ENCODE assay signal across 31 cellular contexts in genomic region chr19:40387151-40387550, GRCh38. TPM values are rescaled to one million over a fixed set of nuclear protein-coding genes. Genes with fewer than 3 reads are reported as not detected.
"Had no signal": no experiment of that assay in that cellular context is flagged by ENCODE, and none has a peak within 500 bp of the region (broad histone marks: within the 10 kb centered on the region; RNA-seq: fewer than 3 reads in every experiment).

No MANE protein-coding gene starts in this region.

- H3K9me3 Mint-ChIP-seq: mesothelial cell of epicardium; natural killer cell treated with Interleukin-12 subunit alpha and Interleukin-12 subunit beta and Interleukin-15 and Interleukin-18, amount 100 ng/mL, for 72 hours; neural crest cell; stimulated activated naive B cell treated with anti-CD40 and anti-IgM and Interleukin-4, amounts not matched to agents 10 μg/mL and 1 μg/mL and 100 μg/mL, for 72 hours had no signal

- H3K36me3 ChIP-seq: heart right ventricle, left lung, lower lobe of right lung, right atrium auricular region, right lobe of liver, stomach, thyroid gland, transverse colon, upper lobe of left lung, vagina had no signal

- FAIRE-seq: keratinocyte had no signal

- H3K9ac ChIP-seq: parathyroid adenoma had no signal

- H3K27ac Mint-ChIP-seq: mesothelial cell of epicardium; naive thymus-derived CD4-positive, alpha-beta T cell; natural killer cell treated with Interleukin-12 subunit alpha and Interleukin-12 subunit beta and Interleukin-15 and Interleukin-18, amount 100 ng/mL, for 72 hours; stimulated activated naive B cell treated with anti-CD40 and anti-IgM and Interleukin-4, amounts not matched to agents 10 μg/mL and 1 μg/mL and 100 μg/mL, for 72 hours had no signal

- H3K4me3 ChIP-seq: heart right ventricle, hepatocyte, left lung, lower lobe of right lung, right atrium auricular region, right lobe of liver, skin epidermis, stomach, testis, thyroid gland, transverse colon, upper lobe of left lung, vagina had no signal

- H3K79me2 ChIP-seq: hepatocyte, parathyroid adenoma had no signal

- H3K36me3 Mint-ChIP-seq: mesothelial cell of epicardium; naive thymus-derived CD4-positive, alpha-beta T cell; natural killer cell treated with Interleukin-12 subunit alpha and Interleukin-12 subunit beta and Interleukin-15 and Interleukin-18, amount 100 ng/mL, for 72 hours had no signal

- H3K4me2 ChIP-seq: hepatocyte had no signal

- DNase-seq: heart right ventricle; kidney glomerular epithelial cell; left colon; left lung; lower lobe of right lung; mesendoderm; naive thymus-derived CD4-positive, alpha-beta T cell; nucleus accumbens; right lobe of liver; stimulated activated CD4-positive, alpha-beta T cell treated with anti-CD3 and anti-CD28 coated beads, Interleukin-12 subunit alpha, Interleukin-12 subunit beta, amount 100 ng/mL, for 4 hours; stimulated activated CD4-positive, alpha-beta T cell treated with anti-CD3 and anti-CD28 coated beads, Interleukin-15, amount 100 ng/mL, for 24 hours; stimulated activated CD4-positive, alpha-beta T cell treated with anti-CD3 and anti-CD28 coated beads, Interleukin-2, amount 100 ng/mL, for 24 hours; stimulated activated CD4-positive, alpha-beta T cell treated with anti-CD3 and anti-CD28 coated beads, Interleukin-4, amount 100 ng/mL, for 1 hour; stimulated activated naive B cell treated with anti-CD40 and anti-IgM and Interleukin-4, amounts not matched to agents 10 μg/mL and 1 μg/mL and 100 μg/mL, for 72 hours; stimulated activated naive CD8-positive, alpha-beta T cell treated with anti-CD3 and anti-CD28 coated beads, Interleukin-15, Interleukin-2, amounts not matched to agents 100 U/mL and 50 U/mL, for 24 hours; stomach; testis; thyroid gland; transverse colon; upper lobe of left lung had no signal

- H3K27me3 ChIP-seq: heart right ventricle, hepatocyte, left lung, right atrium auricular region, right lobe of liver, stomach, testis, thyroid gland, transverse colon, upper lobe of left lung, vagina had no signal

- H3K4me1 ChIP-seq: heart right ventricle, parathyroid adenoma, right atrium auricular region, right lobe of liver, stomach, testis, thyroid gland, transverse colon, vagina had no signal

- H3K27ac ChIP-seq: heart right ventricle, hepatocyte, left lung, lower lobe of right lung, parathyroid adenoma, right atrium auricular region, right lobe of liver, skin epidermis, stomach, testis, thyroid gland, transverse colon, upper lobe of left lung, vagina had no signal

- H3K27me3 Mint-ChIP-seq: naive thymus-derived CD4-positive, alpha-beta T cell; natural killer cell treated with Interleukin-12 subunit alpha and Interleukin-12 subunit beta and Interleukin-15 and Interleukin-18, amount 100 ng/mL, for 72 hours had no signal

- H2AFZ ChIP-seq: hepatocyte, parathyroid adenoma had no signal

- H3K4me3 Mint-ChIP-seq: mesothelial cell of epicardium; natural killer cell treated with Interleukin-12 subunit alpha and Interleukin-12 subunit beta and Interleukin-15 and Interleukin-18, amount 100 ng/mL, for 72 hours; neural crest cell; stimulated activated naive B cell treated with anti-CD40 and anti-IgM and Interleukin-4, amounts not matched to agents 10 μg/mL and 1 μg/mL and 100 μg/mL, for 72 hours had no signal

- H3K9me3 ChIP-seq: heart right ventricle, left lung, lower lobe of right lung, right atrium auricular region, right lobe of liver, stomach, testis, thyroid gland, transverse colon, upper lobe of left lung, vagina had no signal

- H3K4me1 Mint-ChIP-seq: neural crest cell; stimulated activated naive B cell treated with anti-CD40 and anti-IgM and Interleukin-4, amounts not matched to agents 10 μg/mL and 1 μg/mL and 100 μg/mL, for 72 hours had no signal

RNA-seq across cellular contexts. Expression of gene HIPK4, which starts 2.8 kb away (rescaled TPM):
- total RNA-seq: natural killer cell treated with Interleukin-12 subunit alpha and Interleukin-12 subunit beta and Interleukin-15 and Interleukin-18, amount 100 ng/mL, for 72 hours; renal cortical epithelial cell; stomach; urinary bladder had no signal
- polyA plus RNA-seq: naive thymus-derived CD4-positive, alpha-beta T cell had no signal
